34 cellular contexts compared by ENCODE assay signal in the genomic region with DNA sequence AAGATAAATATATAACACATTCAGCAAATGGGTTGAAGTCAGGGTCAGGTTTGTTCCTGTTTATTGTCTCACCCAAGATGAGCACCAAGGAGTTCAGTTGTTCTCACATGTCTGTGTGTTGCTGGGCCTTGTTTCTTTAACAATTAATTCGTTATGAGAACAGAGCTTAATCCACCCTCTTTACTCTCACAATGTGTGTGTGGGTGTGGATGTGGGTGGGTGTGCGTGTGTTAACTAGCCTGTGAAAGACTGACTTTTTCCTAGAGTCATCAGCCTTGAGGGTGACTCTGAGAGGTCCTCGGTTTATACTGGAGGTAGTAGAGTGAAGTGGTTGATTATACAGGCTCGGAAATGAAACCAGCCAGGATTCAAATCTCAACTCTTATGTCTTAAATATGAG.
"Had no signal": no experiment of that assay in that cellular context is flagged by ENCODE, and none has a peak within 500 bp of the region (broad histone marks: within the 10 kb centered on the region; RNA-seq: fewer than 3 reads in every experiment).

No MANE protein-coding gene starts in this region.

- H3K27me3 ChIP-seq: adrenal gland, body of pancreas, cardiac muscle cell, esophagus muscularis mucosa, gastroesophageal sphincter, heart right ventricle had no signal

- H3K4me1 ChIP-seq: adrenal gland, body of pancreas, esophagus muscularis mucosa, gastroesophageal sphincter, heart right ventricle had no signal

- H3K4me3 ChIP-seq: adrenal gland, body of pancreas, cardiac muscle cell, coronary artery, dorsolateral prefrontal cortex, esophagus muscularis mucosa, gastroesophageal sphincter, heart right ventricle had no signal

- H3K4me1 Mint-ChIP-seq: activated B cell treated with CpG ODN at 0.5 μM for 24 hours; activated T-helper 17 cell treated with anti-CD3 and anti-CD28 coated beads, Interleukin-2, amount 50 U/mL, for 72 hours; T-helper 17 cell had no signal

- H3K27ac ChIP-seq: adrenal gland, body of pancreas, cardiac muscle cell, coronary artery, dorsolateral prefrontal cortex, esophagus muscularis mucosa, gastroesophageal sphincter, heart right ventricle, WERI-Rb-1 had no signal

- DNase-seq: activated B cell treated with CpG ODN at 0.5 μM for 24 hours; activated CD4-positive, alpha-beta T cell treated with anti-CD3 and anti-CD28 coated beads for 48 hours; activated CD4-positive, alpha-beta T cell treated with anti-CD3 and anti-CD28 coated beads, Interleukin-2, amount 50 U/mL, for 1 hour; activated CD4-positive, alpha-beta T cell treated with anti-CD3 and anti-CD28 coated beads, Interleukin-2, amount 50 U/mL, for 48 hours; activated CD8-positive, alpha-beta memory T cell treated with anti-CD3 and anti-CD28 coated beads for 24 hours; activated CD8-positive, alpha-beta T cell treated with anti-CD3 and anti-CD28 coated beads for 36 hours; activated effector memory CD4-positive, alpha-beta T cell treated with Interleukin-2 at 50 U/mL for 16 hours; activated gamma-delta T cell treated with Interleukin-2 at 50 U/mL for 16 hours; activated naive CD4-positive, alpha-beta T cell treated with anti-CD3 and anti-CD28 coated beads, Interleukin-2, amount 50 U/mL, for 16 hours; activated naive CD4-positive, alpha-beta T cell treated with Interleukin-2 at 50 U/mL for 16 hours; activated T-cell treated with anti-CD3 and anti-CD28 coated beads, Interleukin-2, amount 50 U/mL, for 4 hours; adrenal gland; amygdala; aorta; body of pancreas; central memory CD4-positive, alpha-beta T cell; dorsolateral prefrontal cortex; effector CD4-positive, alpha-beta T cell; effector memory CD8-positive, alpha-beta T cell; foreskin melanocyte; heart right ventricle; T-helper 1 cell; T-helper 17 cell; T1000; WERI-Rb-1 had no signal

- H3K36me3 ChIP-seq: adrenal gland, cardiac muscle cell, esophagus muscularis mucosa, gastroesophageal sphincter, heart right ventricle, WERI-Rb-1 had no signal

- H3K4me3 Mint-ChIP-seq: activated B cell treated with CpG ODN at 0.5 μM for 24 hours; activated CD8-positive, alpha-beta T cell treated with anti-CD3 and anti-CD28 coated beads for 36 hours; activated naive CD8-positive, alpha-beta T cell; activated T-cell treated with anti-CD3 and anti-CD28 coated beads, Interleukin-2, amount 50 U/mL, for 4 hours; activated T-helper 17 cell treated with anti-CD3 and anti-CD28 coated beads, Interleukin-2, amount 50 U/mL, for 72 hours; dendritic cell treated with granulocyte-macrophage colony-stimulating factor and Interleukin-4, amounts not matched to agents 40 ng/mL and 50 ng/mL, for 4 days; effector memory CD8-positive, alpha-beta T cell; T-helper 17 cell; T-helper 2 cell treated with Interferon-gamma antibody and Interleukin-4, amounts not matched to agents 5 μg/mL and 100 μg/mL, for 36 hours had no signal

- H3K9me3 ChIP-seq: adrenal gland, body of pancreas, esophagus muscularis mucosa, gastroesophageal sphincter had no signal

- H3K36me3 Mint-ChIP-seq: activated naive CD8-positive, alpha-beta T cell had no signal

- ATAC-seq: activated CD4-positive, CD25-positive, alpha-beta regulatory T cell treated with anti-CD3 and anti-CD28 coated beads, Interleukin-2, amount 50 U/mL, for 24 hours; activated CD8-positive, alpha-beta T cell treated with anti-CD3 and anti-CD28 coated beads for 36 hours; activated T-cell treated with anti-CD3 and anti-CD28 coated beads, Interleukin-2, amount 50 U/mL, for 4 hours; activated T-helper 17 cell treated with anti-CD3 and anti-CD28 coated beads, Interleukin-2, amount 50 U/mL, for 72 hours; body of pancreas; effector memory CD8-positive, alpha-beta T cell; gastroesophageal sphincter; heart right ventricle; T-helper 17 cell had no signal

- H3K27ac Mint-ChIP-seq: activated B cell treated with CpG ODN at 0.5 μM for 24 hours; activated CD8-positive, alpha-beta T cell treated with anti-CD3 and anti-CD28 coated beads for 36 hours; activated naive CD8-positive, alpha-beta T cell; activated T-helper 17 cell treated with anti-CD3 and anti-CD28 coated beads, Interleukin-2, amount 50 U/mL, for 72 hours; dendritic cell treated with granulocyte-macrophage colony-stimulating factor and Interleukin-4, amounts not matched to agents 40 ng/mL and 50 ng/mL, for 4 days; effector memory CD8-positive, alpha-beta T cell; T-helper 17 cell; T-helper 2 cell treated with Interferon-gamma antibody and Interleukin-4, amounts not matched to agents 5 μg/mL and 100 μg/mL, for 36 hours had no signal

- H3K9me3 Mint-ChIP-seq: activated CD8-positive, alpha-beta T cell treated with anti-CD3 and anti-CD28 coated beads for 36 hours; activated T-cell treated with anti-CD3 and anti-CD28 coated beads, Interleukin-2, amount 50 U/mL, for 4 hours; activated T-helper 17 cell treated with anti-CD3 and anti-CD28 coated beads, Interleukin-2, amount 50 U/mL, for 72 hours had no signal

- H3K27me3 Mint-ChIP-seq: activated B cell treated with CpG ODN at 0.5 μM for 24 hours; activated CD8-positive, alpha-beta T cell treated with anti-CD3 and anti-CD28 coated beads for 36 hours; dendritic cell treated with granulocyte-macrophage colony-stimulating factor and Interleukin-4, amounts not matched to agents 40 ng/mL and 50 ng/mL, for 4 days; effector memory CD8-positive, alpha-beta T cell; T-helper 17 cell had no signal
